Comparison of ENCODE assay signal across 13 cellular contexts in the genomic region with DNA sequence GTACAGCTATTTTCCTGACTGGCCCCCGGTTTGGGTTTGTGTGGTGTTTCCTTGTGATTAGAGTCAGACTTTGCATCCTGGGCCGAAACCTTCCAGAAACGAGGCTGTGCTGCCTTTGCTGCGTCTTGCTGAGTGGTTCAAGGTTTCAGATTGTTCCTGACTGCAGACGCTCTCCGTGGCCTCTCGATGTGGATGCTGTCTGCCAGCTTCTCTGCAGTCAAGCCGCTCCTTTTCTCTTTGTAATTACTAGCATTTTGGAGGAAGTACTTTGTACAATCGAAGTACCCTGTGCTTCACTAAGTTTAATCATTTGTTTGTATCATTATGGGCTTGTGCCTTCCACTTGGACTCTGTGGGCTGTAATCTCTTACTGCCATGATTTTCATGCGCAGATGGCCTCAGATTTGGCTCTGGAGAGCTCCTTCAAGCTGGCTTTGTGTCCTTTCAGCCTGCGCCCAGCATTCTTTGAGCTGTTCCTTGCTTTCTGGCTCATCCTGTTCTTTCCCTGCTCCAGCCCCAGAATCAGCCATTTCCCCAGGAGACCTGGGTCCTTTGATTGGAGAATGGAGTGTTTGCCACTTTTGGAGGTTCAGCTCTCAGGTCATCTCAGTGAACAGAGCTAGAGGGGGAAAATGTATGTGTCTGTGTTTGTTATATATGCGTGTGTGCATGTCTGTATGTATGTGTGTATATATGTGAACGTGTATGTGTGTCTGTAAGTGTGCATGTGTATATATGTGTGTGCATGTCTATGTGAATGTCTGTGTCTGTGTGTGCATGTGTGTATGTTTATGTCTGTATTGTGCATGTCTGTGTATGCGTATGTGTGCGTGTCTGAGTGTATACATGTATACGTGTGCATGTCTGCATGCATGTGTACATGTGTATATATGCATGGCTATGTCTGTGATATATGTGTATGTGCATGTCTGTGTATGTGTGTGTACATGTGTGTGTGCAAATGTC. TPM values are rescaled to one million over a fixed set of nuclear protein-coding genes. Genes with fewer than 3 reads are reported as not detected.
DNase-seq lines count a peak whose midpoint lies in the region; ATAC-seq, FAIRE-seq and TF ChIP-seq lines count a peak whose summit lies in the region.
"Had no signal": no experiment of that assay in that cellular context is flagged by ENCODE, and none has a peak within 500 bp of the region (broad histone marks: within the 10 kb centered on the region; RNA-seq: fewer than 3 reads in every experiment).

No MANE protein-coding gene starts in this region.

- TF ChIP-seq RAD21 in H1 (IDR thresholded peaks at IDR 0.05 in 1 of 2, conservative IDR thresholded peaks at IDR 0.05 in 1 of 2; ENCODE audit: low read depth in 2 of 2, low read length in 2 of 2): no peak

- H2AFZ ChIP-seq in H1 (ENCODE audit: low read length): no peak overlapping the region
- no peak overlapping the region for H2AFZ ChIP-seq in neural progenitor cell (replicated peaks)
- H2AFZ ChIP-seq: PC-9 had no signal

- no peaks in the 10 kb centered on the region for H3K79me2 ChIP-seq in H1 (ENCODE audit: control insufficient read depth in 1 of 2, insufficient read depth in 2 of 2, low read length in 2 of 2)
- H3K79me2 ChIP-seq in neural progenitor cell (ENCODE audit: low read depth): no peaks in the 10 kb centered on the region

- H2BK20ac ChIP-seq in H1 (ENCODE audit: low read length): no peak overlapping the region

- peak overlapping the region; percentile 33 for H3K27ac Mint-ChIP-seq in HFFc6
- H3K27ac Mint-ChIP-seq in neural progenitor cell: peak overlapping the region; percentile 16

- no peak overlapping the region for H3K4ac ChIP-seq in H1 (replicated peaks; ENCODE audit: insufficient read length, low read depth, low read length)

- H2BK5ac ChIP-seq in H1 (ENCODE audit: low read depth, low read length): no peak overlapping the region

- no peak overlapping the region for H3K23ac ChIP-seq in H1 (ENCODE audit: insufficient read length)

- H3K9ac ChIP-seq in H1 (replicated peaks in 1 of 4; ENCODE audit: extremely low read depth in 1 of 4, low read depth in 3 of 4, low read length in 3 of 4) (no peak overlapping the region), neural progenitor cell (peak overlapping the region; percentile 12)

- H4K8ac ChIP-seq in H1 (ENCODE audit: extremely low read depth, insufficient read depth, low read length): no peak overlapping the region

- H3K4me3 ChIP-seq in H1 (ENCODE audit: extremely low read depth in 1 of 4, insufficient read depth in 2 of 4, low read depth in 3 of 4, low read length in 4 of 4) (no peak overlapping the region), neural progenitor cell (no peak overlapping the region)
- H3K4me3 ChIP-seq: dorsolateral prefrontal cortex, PC-9, prostate gland had no signal

- CTCF ChIA-PET in H1 (lab: Charles Lee; ENCODE audit: partially characterized antibody): interaction anchor here (0.6 to 5.3 kb wide), 33 partner anchors 8 to 769 kb away, joined by 3 to 68 read pairs (median 4); no protein-coding TSS in a partner anchor

- no peak overlapping the region for H3K4me2 ChIP-seq in H1 (ENCODE audit: insufficient read depth in 1 of 2, low read depth in 2 of 2, low read length in 2 of 2)
- no peak overlapping the region for H3K4me2 ChIP-seq in neural progenitor cell
- H3K4me2 ChIP-seq: PC-9 had no signal

- H3K18ac ChIP-seq in H1 (ENCODE audit: extremely low read depth, low read length): no peak overlapping the region

- no peak for TF ChIP-seq EP300 in H1 (IDR thresholded peaks at IDR 0.05; ENCODE audit: borderline replicate concordance in 1 of 2, low read depth in 2 of 2, low read length in 2 of 2)

- DNase-seq in EL (peak; percentile 26), HFFc6 (no peak), H1 (ENCODE audit: low read depth in 1 of 2, low spot score in 2 of 2) (no peak), neural progenitor cell (ENCODE audit: low spot score) (no peak), SHP77 (lab: John Stamatoyannopoulos, UW) (no peak), GM13977 (ENCODE audit: low spot score) (no peak)
- DNase-seq: DMS 273 treated with DMSO at 0.1 percent for 48 hours had no signal

- H2BK120ac ChIP-seq in H1 (replicated peaks; ENCODE audit: low read depth, low read length): no peak overlapping the region

- no peak for TF ChIP-seq POLR2A in H1 (IDR thresholded peaks at IDR 0.05; ENCODE audit: control extremely low read depth in 1 of 2, low read depth in 2 of 2, low read length in 2 of 2)

- no peak overlapping the region for H4K91ac ChIP-seq in H1 (replicated peaks; ENCODE audit: insufficient read length, low read length)

- TF ChIP-seq CTCF in HFFc6 (IDR thresholded peaks at IDR 0.05): no peak
- no peak for TF ChIP-seq CTCF in H1 (IDR thresholded peaks at IDR 0.05; ENCODE audit: control extremely low read depth in 1 of 3, insufficient read depth in 1 of 3, low read depth in 1 of 3, low read length in 3 of 3)
- TF ChIP-seq CTCF in neural progenitor cell (IDR thresholded peaks at IDR 0.05): no peak
- TF ChIP-seq CTCF in GM13977 (IDR thresholded peaks at IDR 0.05; ENCODE audit: extremely low read depth, insufficient read depth, missing control alignments): no peak

- peak overlapping the region; percentile 76; the same call in 1 of the 2 replicates for H2BK15ac ChIP-seq in H1 (ENCODE audit: low read length)

- H3K4me3 Mint-ChIP-seq in HFFc6: peak overlapping the region; percentile 69
- no peak overlapping the region for H3K4me3 Mint-ChIP-seq in neural progenitor cell
- H3K4me3 Mint-ChIP-seq: naive B cell had no signal

- peak overlapping the region; percentile 51; the same call in 1 of the 2 replicates for H2BK12ac ChIP-seq in H1 (ENCODE audit: low read depth, low read length)

- no peak for FAIRE-seq in H1 (lab: Jason Lieb, UNC)

- no peaks in the 10 kb centered on the region; the same call in 1 of the 2 replicates for H3K27me3 Mint-ChIP-seq in HFFc6 (ENCODE audit: insufficient read depth)
- H3K27me3 Mint-ChIP-seq in neural progenitor cell (ENCODE audit: insufficient read depth, low read depth): peaks cover 3% of the 10 kb centered on the region
- H3K27me3 Mint-ChIP-seq: naive B cell had no signal

- peak overlapping the region; percentile 56; the same call in 1 of the 2 replicates for H2AK5ac ChIP-seq in H1 (ENCODE audit: low read depth, low read length)

- H3K4me1 Mint-ChIP-seq in HFFc6 (ENCODE audit: low read depth) (peaks cover 25% of the 10 kb centered on the region), neural progenitor cell (peaks cover 3% of the 10 kb centered on the region)
- H3K4me1 Mint-ChIP-seq: naive B cell had no signal

- peaks cover 9% of the 10 kb centered on the region for H3F3A ChIP-seq in neural progenitor cell (ENCODE audit: low read depth)

- no peaks in the 10 kb centered on the region for H3K4me1 ChIP-seq in H1 (replicated peaks in 1 of 4; ENCODE audit: control insufficient read depth in 3 of 4, insufficient read depth in 4 of 4, low read length in 3 of 4)
- H3K4me1 ChIP-seq in neural progenitor cell: no peaks in the 10 kb centered on the region
- H3K4me1 ChIP-seq: prostate gland had no signal

- H3K23me2 ChIP-seq in H1 (ENCODE audit: low read depth, low read length): no peaks in the 10 kb centered on the region

- 87% methylated on average over 16 of the region's 16 CpGs; no CpG with 5 or more reads in 1 of the 2 experiments for WGBS in H1 (ENCODE audit: extremely low coverage in 1 of 2, insufficient coverage in 1 of 2, insufficient read length in 1 of 2, insufficient replicate concordance in 2 of 2, low coverage in 1 of 2, low lambda C conversion rate in 2 of 2, missing lambda C conversion rate in 1 of 2), 2 experiments

- H3K36me3 Mint-ChIP-seq in HFFc6 (ENCODE audit: low read depth) (peaks cover 13% of the 10 kb centered on the region), neural progenitor cell (peaks cover 4% of the 10 kb centered on the region)

- no peaks in the 10 kb centered on the region for H3K79me1 ChIP-seq in H1 (ENCODE audit: low read depth, low read length)

- H3K56ac ChIP-seq in H1 (replicated peaks; ENCODE audit: insufficient read length, low read depth, low read length): no peak overlapping the region

- H4K20me1 ChIP-seq in H1 (replicated peaks in 1 of 2; ENCODE audit: control insufficient read depth in 1 of 2, insufficient read depth in 2 of 2, low read length in 2 of 2) (peaks cover 0 to 3% of the 10 kb centered on the region in 2 experiments), neural progenitor cell (ENCODE audit: low read depth) (peaks cover 3% of the 10 kb centered on the region)

- H3K27me3 ChIP-seq in H1 (replicated peaks in 1 of 4; ENCODE audit: control insufficient read depth in 3 of 4, extremely low read depth in 1 of 4, insufficient read depth in 3 of 4, low read length in 3 of 4) (no peaks in the 10 kb centered on the region), neural progenitor cell (no peaks in the 10 kb centered on the region)
- H3K27me3 ChIP-seq: dorsolateral prefrontal cortex had no signal

- H3K9me3 ChIP-seq in H1 (ENCODE audit: insufficient read depth in 2 of 2, low read depth in 1 of 2, low read length in 1 of 2) (no peaks in the 10 kb centered on the region), neural progenitor cell (ENCODE audit: low read depth) (no peaks in the 10 kb centered on the region)
- H3K9me3 ChIP-seq: prostate gland had no signal

- H3K14ac ChIP-seq in H1 (ENCODE audit: insufficient read length): no peak overlapping the region

- no peak for ATAC-seq in GM18861 (IDR thresholded peaks at IDR 0.05; ENCODE audit: unreplicated experiment)
- ATAC-seq in GM18517 (IDR thresholded peaks at IDR 0.05; ENCODE audit: unreplicated experiment): no peak

- H3K9me3 Mint-ChIP-seq in HFFc6 (no peaks in the 10 kb centered on the region), neural progenitor cell (peaks cover 14% of the 10 kb centered on the region)

- H3K36me3 ChIP-seq in H1 (ENCODE audit: control insufficient read depth in 2 of 4, insufficient read depth in 4 of 4, low read length in 3 of 4) (no peaks in the 10 kb centered on the region), neural progenitor cell (no peaks in the 10 kb centered on the region)
- H3K36me3 ChIP-seq: prostate gland had no signal

- H4K5ac ChIP-seq in H1 (ENCODE audit: insufficient read length, low read depth, low read length): no peak overlapping the region

- in situ Hi-C loops in GM13977 (cut with MboI; ENCODE audit: low pct_unique_long_range_greater_than_20kb, low sequenced_read_pairs, unreplicated experiment): loop anchor here (25.0 kb wide), 1 partner anchor 418 kb away; no protein-coding TSS in a partner anchor

- POLR2A ChIA-PET in H1 (lab: Charles Lee; ENCODE audit: partially characterized antibody): no interaction called here

- H3K27ac ChIP-seq in H1 (ENCODE audit: low read depth, low read length) (no peak overlapping the region), neural progenitor cell (no peak overlapping the region)
- H3K27ac ChIP-seq: PC-9 had no signal

RNA-seq across cellular contexts. Expression of a gene that starts 49.5 kb away (rescaled TPM):
- total RNA-seq in HFFc6 (2021; fragmentation: NEBNext Ultra II Directional; extraction: Animal tissue kit (Norgen Biotek cat#: 25700)): 10 to 100 TPM; 15.7 to 21.7 (median 17.6) TPM
- total RNA-seq in H1 (2021; fragmentation: NEBNext Ultra II Directional; extraction: Animal tissue kit (Norgen Biotek cat#: 25700)): 15.9 and 17.5 TPM in 2 replicates
- polyA plus RNA-seq in H1 (2011; rRNA removed): 2.3 and 2.8 TPM in 2 replicates
- polyA plus RNA-seq in H1 (2011; cell fraction: cytosol; rRNA removed): 4.4 TPM
- polyA plus RNA-seq in H1 (2011; cell fraction: nucleus; rRNA removed): 2.4 TPM
- polyA plus RNA-seq in H1 (2012, experiment 1 of 2): 10.7 to 16.8 TPM (median 13.9 TPM) in 4 replicates
- 0.98 TPM for polyA plus RNA-seq in H1 (2012, experiment 2 of 2)
- polyA plus RNA-seq in H1 (2013, experiment 1 of 2): 9.9 TPM
- polyA plus RNA-seq in H1 (2013, experiment 2 of 2): 8.7 TPM
- 3.5 and 8.0 TPM in 2 replicates for polyA minus RNA-seq in H1 (2011; rRNA and poly(A)+ RNA removed)
- polyA minus RNA-seq in H1 (2011; cell fraction: cytosol; rRNA and poly(A)+ RNA removed): 6.5 TPM
- 4.1 TPM for polyA minus RNA-seq in H1 (2011; cell fraction: nucleus; rRNA and poly(A)+ RNA removed)
- 8.5 and 11.2 TPM in 2 replicates for total RNA-seq in neural progenitor cell (ENCODE audit: low replicate concordance)

RNA-seq across cellular contexts. Expression of a gene that starts 56.9 kb away (rescaled TPM):
- total RNA-seq in HFFc6 (2021; fragmentation: NEBNext Ultra II Directional; extraction: Animal tissue kit (Norgen Biotek cat#: 25700)): 10 to 100 TPM; 56.0 to 77.5 (median 74.4) TPM
- 32.7 and 36.0 TPM in 2 replicates for total RNA-seq in H1 (2021; fragmentation: NEBNext Ultra II Directional; extraction: Animal tissue kit (Norgen Biotek cat#: 25700))
- 24.1 and 34.4 TPM in 2 replicates for polyA plus RNA-seq in H1 (2011; rRNA removed)
- polyA plus RNA-seq in H1 (2011; cell fraction: cytosol; rRNA removed): 30.8 TPM
- polyA plus RNA-seq in H1 (2011; cell fraction: nucleus; rRNA removed): 37.4 TPM
- polyA plus RNA-seq in H1 (2012, experiment 1 of 2): 24.1 to 36.1 TPM (median 28.9 TPM) in 4 replicates
- polyA plus RNA-seq in H1 (2012, experiment 2 of 2): 15.8 TPM
- 17.5 TPM for polyA plus RNA-seq in H1 (2013, experiment 1 of 2)
- polyA plus RNA-seq in H1 (2013, experiment 2 of 2): 18.9 TPM
- polyA minus RNA-seq in H1 (2011; rRNA and poly(A)+ RNA removed): 15.8 and 21.2 TPM in 2 replicates
- 21.2 TPM for polyA minus RNA-seq in H1 (2011; cell fraction: cytosol; rRNA and poly(A)+ RNA removed)
- 23.1 TPM for polyA minus RNA-seq in H1 (2011; cell fraction: nucleus; rRNA and poly(A)+ RNA removed)
- total RNA-seq in neural progenitor cell (ENCODE audit: low replicate concordance): 22.1 and 29.2 TPM in 2 replicates
